Comparison of ENCODE assay signal across 8 cellular contexts in the genomic region with DNA sequence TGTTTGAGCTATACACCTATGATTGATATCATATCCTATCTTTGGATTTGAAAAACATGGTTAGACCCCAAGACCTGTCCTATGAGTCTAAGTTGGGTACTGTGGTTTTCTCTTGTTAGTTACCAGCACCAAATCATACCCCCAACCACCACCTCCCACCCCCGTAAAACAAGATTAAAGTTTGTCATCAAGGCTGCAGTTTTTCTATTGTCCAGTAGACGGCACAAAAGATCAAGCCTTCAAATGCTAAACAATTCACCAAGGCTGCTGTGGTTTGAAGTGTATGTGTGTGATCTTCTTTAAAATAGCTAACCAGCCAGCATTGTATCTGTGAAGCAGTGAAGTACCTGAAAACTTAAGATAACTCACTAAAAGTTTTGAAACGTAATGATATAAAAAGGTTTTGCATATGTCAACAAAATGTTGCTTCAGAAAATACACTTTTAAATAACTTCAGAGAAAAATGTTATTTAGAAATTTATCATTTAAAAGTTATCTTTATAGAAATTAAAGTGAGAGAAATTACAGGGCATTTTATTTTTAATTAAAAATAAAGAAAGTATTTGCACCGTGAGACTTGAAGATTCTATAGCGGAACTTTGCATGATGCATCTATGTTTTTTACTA. TPM values are rescaled to one million over a fixed set of nuclear protein-coding genes. Genes with fewer than 3 reads are reported as not detected.
DNase-seq lines count a peak whose midpoint lies in the region; ATAC-seq and TF ChIP-seq lines count a peak whose summit lies in the region.

No MANE protein-coding gene starts in this region.

- no peaks in the 10 kb centered on the region for H3K36me3 ChIP-seq in SU-DHL-6 (ENCODE audit: low read length)
- H3K36me3 ChIP-seq in gastroesophageal sphincter = no peaks in the 10 kb centered on the region

- 14 to 15% methylated on average over 4 to 5 of the region's 5 CpGs for WGBS in gastroesophageal sphincter (ENCODE audit: low coverage in 1 of 2), 2 donors

- H2AFZ ChIP-seq in SU-DHL-6 (ENCODE audit: low read depth, low read length, severe bottlenecking) = no peak overlapping the region

- ATAC-seq in gastroesophageal sphincter (no peak), GM21360 (IDR thresholded peaks at IDR 0.05; ENCODE audit: unreplicated experiment) (no peak)

- TF ChIP-seq POLR2A in NB4 (IDR thresholded peaks at IDR 0.05; ENCODE audit: extremely low read depth, insufficient read length) (no peak), gastroesophageal sphincter (IDR thresholded peaks at IDR 0.05) (no peak)

- no peak overlapping the region for H3K4me2 ChIP-seq in SU-DHL-6 (ENCODE audit: low read depth, low read length, poor library complexity, severe bottlenecking)

- H3K9me3 ChIP-seq in SU-DHL-6 (ENCODE audit: insufficient read depth, low read length) = no peaks in the 10 kb centered on the region
- no peaks in the 10 kb centered on the region for H3K9me3 ChIP-seq in gastroesophageal sphincter

- TF ChIP-seq EP300 in gastroesophageal sphincter (IDR thresholded peaks at IDR 0.05) = no peak

- H3K4me1 ChIP-seq in gastroesophageal sphincter = peaks cover 0 to 80% (median 2%) of the 10 kb centered on the region in 3 donors

- H4K20me1 ChIP-seq in SU-DHL-6 (ENCODE audit: low read depth, low read length) = no peaks in the 10 kb centered on the region

- no peaks in the 10 kb centered on the region for H3K9me2 ChIP-seq in SU-DHL-6 (replicated peaks; ENCODE audit: insufficient read depth, low read length)

- H3K27me3 ChIP-seq in SU-DHL-6 (ENCODE audit: low read length) (no peaks in the 10 kb centered on the region), gastroesophageal sphincter (peaks cover 13% of the 10 kb centered on the region)

- no peaks in the 10 kb centered on the region for H3K79me2 ChIP-seq in SU-DHL-6 (ENCODE audit: insufficient read depth, low read length)

- no peak overlapping the region for H3K4me3 ChIP-seq in NB4 (ENCODE audit: low read depth, low read length)
- no peak overlapping the region for H3K4me3 ChIP-seq in SU-DHL-6 (ENCODE audit: insufficient read depth, low read length, poor library complexity, severe bottlenecking)
- H3K4me3 ChIP-seq in gastroesophageal sphincter = no peak overlapping the region

- no peak overlapping the region for H3K27ac ChIP-seq in SU-DHL-6 (ENCODE audit: low read depth, low read length)
- peak overlapping the region; percentile 20 to 98 (median 77) for H3K27ac ChIP-seq in gastroesophageal sphincter

- peak; percentile 78 for TF ChIP-seq CTCF in GM12874 (IDR thresholded peaks at IDR 0.05; ENCODE audit: insufficient read depth, low read depth, low read length)
- peak; percentile 82 for TF ChIP-seq CTCF in NB4 (IDR thresholded peaks at IDR 0.05; ENCODE audit: low read depth, low read length)
- peak; percentile 64 for TF ChIP-seq CTCF in SU-DHL-6 (IDR thresholded peaks at IDR 0.05; ENCODE audit: insufficient read depth, low read length, poor library complexity, severe bottlenecking)
- peak; percentile 82 to 94 (median 88) for TF ChIP-seq CTCF in gastroesophageal sphincter (IDR thresholded peaks at IDR 0.05)

- no peak overlapping the region for H3K9ac ChIP-seq in SU-DHL-6 (ENCODE audit: low read length)

- no peaks in the 10 kb centered on the region for H3F3A ChIP-seq in SU-DHL-6 (ENCODE audit: insufficient read depth)

- DNase-seq in A172 (ENCODE audit: low spot score) = peak; percentile 57
- peak; percentile 69 for DNase-seq in NB4 (ENCODE audit: low read depth)
- DNase-seq in smooth muscle cell of the brain vasculature (ENCODE audit: low read depth, low spot score) = peak; percentile 18
- no peak for DNase-seq in GOT3 (lab: John Stamatoyannopoulos, UW)

RNA-seq across cellular contexts. Expression of a gene that starts 5.8 kb away (rescaled TPM):
- 29.0 and 30.1 TPM in 2 replicates for total RNA-seq in A172 (2014; rRNA removed; shearing (Covaris generic))
- total RNA-seq in gastroesophageal sphincter = 100 to 1,000 TPM; 114 to 305 (median 181) TPM
